30 cellular contexts compared by ENCODE assay signal in genomic region chr14:106874365-106874764, GRCh38.
DNase-seq lines count a peak whose midpoint lies in the region; ATAC-seq and TF ChIP-seq lines count a peak whose summit lies in the region.
"Had no signal": no experiment of that assay in that cellular context is flagged by ENCODE, and none has a peak within 500 bp of the region (broad histone marks: within the 10 kb centered on the region; RNA-seq: fewer than 3 reads in every experiment).

No MANE protein-coding gene starts in this region.

- H3K4me3 ChIP-seq in NB4 (ENCODE audit: low read depth, low read length) (no peak overlapping the region), iPS-18c (ENCODE audit: insufficient read depth, low read depth, low read length) (peak overlapping the region; percentile 15; the same call in 1 of the 2 replicates), foreskin fibroblast (ENCODE audit: low read depth in 1 of 2, low read length in 2 of 2) (no peak overlapping the region)
- H3K4me3 ChIP-seq: breast epithelium, GM23338, left ventricle myocardium inferior, psoas muscle, sigmoid colon, thoracic aorta had no signal

- no peaks in the 10 kb centered on the region for H3K9me3 Mint-ChIP-seq in activated CD4-positive, alpha-beta T cell treated with anti-CD3 and anti-CD28 coated beads, Interleukin-2, amount 10 ng/mL, durations not matched to agents 7 days and 5 days
- H3K9me3 Mint-ChIP-seq: activated T-cell treated with anti-CD3 and anti-CD28 coated beads, Interleukin-2, amount 50 U/mL, for 4 hours; IgD-negative memory B cell; naive B cell had no signal

- H3K27me3 Mint-ChIP-seq in activated CD4-positive, alpha-beta T cell treated with anti-CD3 and anti-CD28 coated beads, Interleukin-2, amount 10 ng/mL, durations not matched to agents 7 days and 5 days = peaks cover 38% of the 10 kb centered on the region

- TF ChIP-seq CTCF in NB4 (IDR thresholded peaks at IDR 0.05; ENCODE audit: low read depth, low read length) = no peak
- TF ChIP-seq CTCF in foreskin fibroblast (IDR thresholded peaks at IDR 0.05; ENCODE audit: low read depth, low read length) = no peak

- H3K36me3 Mint-ChIP-seq in activated CD4-positive, alpha-beta T cell treated with anti-CD3 and anti-CD28 coated beads, Interleukin-2, amount 10 ng/mL, durations not matched to agents 7 days and 5 days (ENCODE audit: low read depth) = no peaks in the 10 kb centered on the region
- H3K36me3 Mint-ChIP-seq: naive B cell had no signal

- CTCF ChIA-PET in activated CD4-positive, alpha-beta T cell treated with anti-CD3 and anti-CD28 coated beads, Interleukin-2, amount 10 ng/mL, durations not matched to agents 7 days and 5 days (lab: Charles Lee) = interaction anchor here (1.1 to 2.9 kb wide), 4 partner anchors 18 to 84 kb away, joined by 4 to 13 read pairs (median 8); no protein-coding TSS in a partner anchor

- H3K9me3 ChIP-seq in iPS-18c (ENCODE audit: control insufficient read depth, insufficient read depth, low read length) = peaks cover 23% of the 10 kb centered on the region
- H3K9me3 ChIP-seq: breast epithelium, left ventricle myocardium inferior, neutrophil, psoas muscle, sigmoid colon, thoracic aorta had no signal

- H3K4me3 Mint-ChIP-seq in activated CD4-positive, alpha-beta T cell treated with anti-CD3 and anti-CD28 coated beads, Interleukin-2, amount 10 ng/mL, durations not matched to agents 7 days and 5 days = no peak overlapping the region
- H3K4me3 Mint-ChIP-seq: activated T-cell treated with anti-CD3 and anti-CD28 coated beads, Interleukin-2, amount 50 U/mL, for 4 hours; GM23338; HFFc6 had no signal

- H3K27ac Mint-ChIP-seq in activated CD4-positive, alpha-beta T cell treated with anti-CD3 and anti-CD28 coated beads, Interleukin-2, amount 10 ng/mL, durations not matched to agents 7 days and 5 days = no peak overlapping the region
- H3K27ac Mint-ChIP-seq: GM23338, HFFc6, naive B cell had no signal

- peaks cover 30% of the 10 kb centered on the region for H3K4me1 Mint-ChIP-seq in activated CD4-positive, alpha-beta T cell treated with anti-CD3 and anti-CD28 coated beads, Interleukin-2, amount 10 ng/mL, durations not matched to agents 7 days and 5 days
- H3K4me1 Mint-ChIP-seq: GM23338 had no signal

- peak; percentile 37 for ATAC-seq in HG02610 (IDR thresholded peaks at IDR 0.05; ENCODE audit: unreplicated experiment)
- ATAC-seq in HG02678 (IDR thresholded peaks at IDR 0.05; ENCODE audit: unreplicated experiment) = no peak
- no peak for ATAC-seq in HG03095 (IDR thresholded peaks at IDR 0.05; ENCODE audit: unreplicated experiment)
- ATAC-seq: activated T-cell treated with anti-CD3 and anti-CD28 coated beads, Interleukin-2, amount 50 U/mL, for 4 hours; GM23338; psoas muscle had no signal

- no peak for TF ChIP-seq POLR2A in NB4 (IDR thresholded peaks at IDR 0.05; ENCODE audit: extremely low read depth, insufficient read length)

- DNase-seq in activated CD4-positive, alpha-beta T cell treated with anti-CD3 and anti-CD28 coated beads, Interleukin-2, amount 10 ng/mL, durations not matched to agents 7 days and 5 days = peak; percentile 24
- DNase-seq in activated CD4-positive, alpha-beta T cell treated with anti-CD3 and anti-CD28 coated beads for 48 hours = no peak
- DNase-seq in NB4 (ENCODE audit: low read depth) (peak; percentile 35), foreskin fibroblast (no peak)
- DNase-seq: 8988T; activated CD8-positive, alpha-beta memory T cell treated with anti-CD3 and anti-CD28 coated beads for 24 hours; activated naive CD4-positive, alpha-beta T cell treated with anti-CD3 and anti-CD28 coated beads, Interleukin-2, amount 50 U/mL, for 16 hours; activated T-cell treated with anti-CD3 and anti-CD28 coated beads, Interleukin-2, amount 50 U/mL, for 4 hours; DMS153; effector CD8-positive, alpha-beta T cell; HFFc6; islet precursor cell; left ventricle myocardium inferior; naive B cell; NCI-H1436 treated with DMSO at 0.1 percent for 48 hours; NCI-H2107; NCI-H748 treated with DMSO at 0.1 percent for 48 hours; psoas muscle; sigmoid colon; stimulated activated naive CD4-positive, alpha-beta T cell treated with Interleukin-2 at 50 U/mL for 16 hours; T-helper 1 cell had no signal

- POLR2A ChIA-PET in activated CD4-positive, alpha-beta T cell treated with anti-CD3 and anti-CD28 coated beads, Interleukin-2, amount 10 ng/mL, durations not matched to agents 7 days and 5 days (lab: Charles Lee) = no interaction called here

Comparison
In these comparisons a context has a peak if more than half of its experiments do, and no peak if none do; other contexts are left out.
1. DNase-seq: peak in activated CD4-positive, alpha-beta T cell treated with anti-CD3 and anti-CD28 coated beads, Interleukin-2, amount 10 ng/mL, durations not matched to agents 7 days and 5 days (single experiment) and NB4 (single experiment); none in activated CD4-positive, alpha-beta T cell treated with anti-CD3 and anti-CD28 coated beads for 48 hours (single experiment) and foreskin fibroblast (0 of 2).